Comparison of ENCODE assay signal across 20 cellular contexts in genomic region chr21:43750339-43751033, GRCh38. TPM values are rescaled to one million over a fixed set of nuclear protein-coding genes. Genes with fewer than 3 reads are reported as not detected.
A peak's percentile ranks its signal among the peaks of the same experiment; 100 is the strongest.
DNase-seq lines count a peak whose midpoint lies in the region; ATAC-seq and TF ChIP-seq lines count a peak whose summit lies in the region.
"Had no signal": no experiment of that assay in that cellular context is flagged by ENCODE, and none has a peak within 500 bp of the region (broad histone marks: within the 10 kb centered on the region; RNA-seq: fewer than 3 reads in every experiment).

No MANE protein-coding gene starts in this region.

- peak overlapping the region; percentile 31 for H3K27ac Mint-ChIP-seq in activated T-helper 17 cell treated with anti-CD3 and anti-CD28 coated beads, Interleukin-2, amount 50 U/mL, for 72 hours
- H3K27ac Mint-ChIP-seq: B cell; CD8-positive, alpha-beta T cell had no signal

- H3K4me3 ChIP-seq in BLaER1 treated with 17β-estradiol and CSF1 and Interleukin-3, amounts not matched to agents 10 nM and 100 nM = no peak overlapping the region
- H3K4me3 ChIP-seq in HEK293 (ENCODE audit: low read depth, low read length) (no peak overlapping the region), mucosa of descending colon (no peak overlapping the region)

- no peak overlapping the region for H3K27ac ChIP-seq in BLaER1 treated with 17β-estradiol and CSF1 and Interleukin-3, amounts not matched to agents 10 nM and 100 nM
- H3K27ac ChIP-seq in HEK293 (ENCODE audit: extremely low read depth, low read depth, low read length) = peak overlapping the region; percentile 33; the same call in 1 of the 2 replicates
- H3K27ac ChIP-seq: HL-60 had no signal

- no peaks in the 10 kb centered on the region for H3K27me3 Mint-ChIP-seq in activated T-helper 17 cell treated with anti-CD3 and anti-CD28 coated beads, Interleukin-2, amount 50 U/mL, for 72 hours
- H3K27me3 Mint-ChIP-seq: B cell had no signal

- DNase-seq in mucosa of descending colon (no peak), GM03348 (ENCODE audit: low spot score) (no peak), DMS79 (lab: John Stamatoyannopoulos, UW) (no peak)
- DNase-seq: ACHN; CD8-positive, alpha-beta T cell; Karpas-422; MM.1S; NCI-H1105 treated with DMSO at 0.1 percent for 48 hours; NCI-H187 treated with DMSO at 0.1 percent for 48 hours; NCI-H2171; NCI-H446 treated with DMSO at 0.1 percent for 48 hours; NCI-H748 treated with DMSO at 0.1 percent for 48 hours; PC-3 had no signal

- H3K4me2 ChIP-seq in BLaER1 treated with 17β-estradiol and CSF1 and Interleukin-3, amounts not matched to agents 10 nM and 100 nM = peak overlapping the region in 6 of 11 experiments; percentile 64 to 77 (median 72); a peak in 10 of 22 replicates

- TF ChIP-seq CTCF in HEK293 (tag by site-specific recombination; IDR thresholded peaks at IDR 0.05) (no peak), mucosa of descending colon (IDR thresholded peaks at IDR 0.05) (no peak)

- CTCF ChIA-PET in HEK293 (lab: Yijun Ruan, JAX) = interaction anchor here (1.1 kb wide), 1 partner anchor 21 kb away, joined by 4 read pairs; no protein-coding TSS in a partner anchor

- no peaks in the 10 kb centered on the region for H3K27me3 ChIP-seq in BLaER1 treated with 17β-estradiol and CSF1 and Interleukin-3, amounts not matched to agents 10 nM and 100 nM

- H3K9me3 Mint-ChIP-seq in activated T-helper 17 cell treated with anti-CD3 and anti-CD28 coated beads, Interleukin-2, amount 50 U/mL, for 72 hours = no peaks in the 10 kb centered on the region
- H3K9me3 Mint-ChIP-seq: CD8-positive, alpha-beta T cell had no signal

- peak; percentile 19 for ATAC-seq in activated T-helper 17 cell treated with anti-CD3 and anti-CD28 coated beads, Interleukin-2, amount 50 U/mL, for 72 hours (replicated peaks)
- ATAC-seq in mucosa of descending colon = peak; percentile 6
- no peak for ATAC-seq in HG03354 (IDR thresholded peaks at IDR 0.05; ENCODE audit: poor library complexity, severe bottlenecking, unreplicated experiment)
- ATAC-seq in HG02798 (IDR thresholded peaks at IDR 0.05; ENCODE audit: poor library complexity, unreplicated experiment) = no peak
- ATAC-seq: CD8-positive, alpha-beta T cell; PC-3 had no signal

- peaks cover 0 to 99% (median 48%) of the 10 kb centered on the region in 11 experiments; a peak in 17 of 22 replicates for H4K20me1 ChIP-seq in BLaER1 treated with 17β-estradiol and CSF1 and Interleukin-3, amounts not matched to agents 10 nM and 100 nM

- peaks cover 51% of the 10 kb centered on the region for H3K36me3 Mint-ChIP-seq in activated T-helper 17 cell treated with anti-CD3 and anti-CD28 coated beads, Interleukin-2, amount 50 U/mL, for 72 hours (ENCODE audit: low read depth)

- H3K4me3 Mint-ChIP-seq in activated T-helper 17 cell treated with anti-CD3 and anti-CD28 coated beads, Interleukin-2, amount 50 U/mL, for 72 hours = no peak overlapping the region
- H3K4me3 Mint-ChIP-seq: B cell; CD8-positive, alpha-beta T cell had no signal

- POLR2A ChIA-PET in HEK293 (lab: Yijun Ruan, JAX) = no interaction called here

- peaks cover 0 to 30% (median 25%) of the 10 kb centered on the region in 10 experiments; a peak in 16 of 20 replicates for H3K4me1 ChIP-seq in BLaER1 treated with 17β-estradiol and CSF1 and Interleukin-3, amounts not matched to agents 10 nM and 100 nM
- no peaks in the 10 kb centered on the region for H3K4me1 ChIP-seq in HEK293 (ENCODE audit: control insufficient read depth, insufficient read depth, low read length)
- H3K4me1 ChIP-seq in mucosa of descending colon (ENCODE audit: low read depth) = no peaks in the 10 kb centered on the region

- no peaks in the 10 kb centered on the region for H3K4me1 Mint-ChIP-seq in activated T-helper 17 cell treated with anti-CD3 and anti-CD28 coated beads, Interleukin-2, amount 50 U/mL, for 72 hours
- H3K4me1 Mint-ChIP-seq: B cell had no signal

- H3K9ac ChIP-seq in BLaER1 treated with 17β-estradiol and CSF1 and Interleukin-3, amounts not matched to agents 10 nM and 100 nM = no peak overlapping the region

- H3K36me3 ChIP-seq in BLaER1 treated with 17β-estradiol and CSF1 and Interleukin-3, amounts not matched to agents 10 nM and 100 nM = peaks cover 26 to 100% (median 98%) of the 10 kb centered on the region in 11 experiments
- H3K36me3 ChIP-seq in HEK293 (ENCODE audit: control insufficient read depth in 2 of 2, insufficient read depth in 1 of 2, low read length in 2 of 2) (peaks cover 10 to 90% of the 10 kb centered on the region in 2 experiments; a peak in 2 of 3 replicates), mucosa of descending colon (ENCODE audit: low read depth) (peaks cover 8% of the 10 kb centered on the region)

- intact Hi-C loops in mucosa of descending colon (cut with DNase I, micrococcal nuclease) = no loop called here

- H3K9me3 ChIP-seq in BLaER1 treated with 17β-estradiol and CSF1 and Interleukin-3, amounts not matched to agents 10 nM and 100 nM (replicated peaks in 1 of 11) = peaks cover 0 to 15% (median 3%) of the 10 kb centered on the region in 11 experiments; a peak in 9 of 22 replicates
- H3K9me3 ChIP-seq in HEK293 (ENCODE audit: control insufficient read depth, insufficient read depth, low read depth, low read length) (no peaks in the 10 kb centered on the region), mucosa of descending colon (no peaks in the 10 kb centered on the region)

TF ChIP-seq in HEK293, 187 proteins besides CTCF, POLR2A, EP300 and RAD21 (continues in another document):
- TF ChIP-seq TRIM28 (IDR thresholded peaks at IDR 0.05; ENCODE audit: borderline replicate concordance, low read length) = no peak
- TF ChIP-seq ZNF140 (tag by site-specific recombination; IDR thresholded peaks at IDR 0.05) = no peak
- TF ChIP-seq ZNF639 (tag by site-specific recombination; IDR thresholded peaks at IDR 0.05) = peak; percentile 27; the same call in 1 of the 2 replicates
- no peak for TF ChIP-seq ZBTB17 (tag by site-specific recombination; IDR thresholded peaks at IDR 0.05)
- no peak for TF ChIP-seq ZNF37A (tag by site-specific recombination; IDR thresholded peaks at IDR 0.05)
- TF ChIP-seq KLF16 (tag by site-specific recombination; IDR thresholded peaks at IDR 0.05) = no peak
- TF ChIP-seq ZFP69B (tag by site-specific recombination; IDR thresholded peaks at IDR 0.05) = no peak
- TF ChIP-seq OSR2 (tag by site-specific recombination; IDR thresholded peaks at IDR 0.05) = no peak
- TF ChIP-seq ZNF521 (tag by site-specific recombination; IDR thresholded peaks at IDR 0.05) = no peak
- no peak for TF ChIP-seq ZNF350 (tag by site-specific recombination; IDR thresholded peaks at IDR 0.05)
- no peak for TF ChIP-seq INSM2 (tag by site-specific recombination; IDR thresholded peaks at IDR 0.05)
- no peak for TF ChIP-seq ZBTB21 (tag by site-specific recombination; IDR thresholded peaks at IDR 0.05)
- TF ChIP-seq ZNF223 (tag by site-specific recombination; IDR thresholded peaks at IDR 0.05) = no peak
- peak; percentile 31 for TF ChIP-seq ZBTB26 (tag by site-specific recombination; optimal IDR thresholded peaks at IDR 0.05)

RNA-seq across cellular contexts. Expression of gene CSTB, which starts 25.6 kb away (rescaled TPM):
- 10 to 100 TPM; 32.5 to 33.6 TPM for total RNA-seq in activated T-helper 17 cell treated with anti-CD3 and anti-CD28 coated beads, Interleukin-2, amount 50 U/mL, for 72 hours
- 10 to 100 TPM; 36.2 to 64.5 (median 56.8) TPM for total RNA-seq in mucosa of descending colon

RNA-seq across cellular contexts. Expression of gene PDXK, which starts 31.6 kb away (rescaled TPM):
- total RNA-seq in activated T-helper 17 cell treated with anti-CD3 and anti-CD28 coated beads, Interleukin-2, amount 50 U/mL, for 72 hours = 100 to 1,000 TPM; 102 to 115 TPM
- total RNA-seq in mucosa of descending colon = 100 to 1,000 TPM; 113 to 179 (median 161) TPM

RNA-seq across cellular contexts. Expression of gene RRP1, which starts 38.9 kb away (rescaled TPM):
- total RNA-seq in activated T-helper 17 cell treated with anti-CD3 and anti-CD28 coated beads, Interleukin-2, amount 50 U/mL, for 72 hours = 10 to 100 TPM; 33.3 to 57.4 TPM
- total RNA-seq in mucosa of descending colon = 10 to 100 TPM; 15.9 to 16.3 (median 16.3) TPM

Comparison
In these comparisons a context has a peak if more than half of its experiments do, and no peak if none do; other contexts are left out.
1. ATAC-seq: peak in activated T-helper 17 cell treated with anti-CD3 and anti-CD28 coated beads, Interleukin-2, amount 50 U/mL, for 72 hours (single experiment) and mucosa of descending colon (single experiment); none in HG03354 (single experiment) and HG02798 (single experiment).